8 cellular contexts compared by ENCODE assay signal in the genomic region with DNA sequence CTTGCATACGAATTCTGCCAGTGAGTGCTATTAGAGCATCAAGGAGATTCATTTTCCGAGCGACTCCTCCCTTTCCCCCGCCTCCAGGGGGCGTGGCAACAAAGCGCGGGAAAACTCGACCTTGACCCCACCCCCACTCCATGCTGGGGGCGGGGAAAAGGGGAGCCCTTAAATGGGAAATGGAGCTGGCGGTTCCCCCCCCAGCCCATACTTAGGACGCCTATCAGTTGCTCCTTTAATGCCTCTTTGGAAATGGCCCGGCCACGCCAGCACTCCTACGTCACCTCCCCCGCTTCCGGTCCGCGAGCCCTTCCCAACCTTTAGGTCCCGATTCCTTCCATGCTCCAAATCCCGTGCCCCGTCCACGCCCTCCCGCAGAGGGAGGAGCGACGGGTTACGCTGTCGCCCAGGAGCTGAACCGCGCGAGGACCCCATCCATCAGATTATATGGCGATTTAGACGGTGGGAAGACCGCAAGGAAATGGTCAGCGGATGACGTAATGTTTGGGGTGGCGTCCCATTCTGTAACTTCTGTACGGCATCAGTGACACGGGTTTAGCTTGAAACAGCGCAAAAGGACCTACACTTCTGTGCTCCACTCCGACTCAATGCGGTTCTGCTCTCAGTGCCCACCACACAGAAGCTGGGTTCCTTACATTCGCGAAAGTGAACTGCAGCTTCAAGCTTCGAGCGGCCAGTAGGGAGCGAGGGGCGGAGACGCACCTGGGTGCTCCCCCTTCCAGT. TPM values are rescaled to one million over a fixed set of nuclear protein-coding genes. Genes with fewer than 3 reads are reported as not detected.
DNase-seq lines count a peak whose midpoint lies in the region; ATAC-seq lines count a peak whose summit lies in the region.

No MANE protein-coding gene starts in this region.

- H3K27me3 Mint-ChIP-seq in CD4-positive, alpha-beta memory T cell = no peaks in the 10 kb centered on the region

- POLR2A ChIA-PET in CD4-positive, alpha-beta memory T cell (lab: Charles Lee; ENCODE audit: partially characterized antibody) = interaction anchor here (0.6 to 4.1 kb wide), 26 partner anchors 8 to 1394 kb away, joined by 3 to 50 read pairs (median 5); partner anchors contain the start of genes C1orf56, CDC42SE1, LYSMD1 and MINDY1

- peak; percentile 41 for ATAC-seq in GM19467 (IDR thresholded peaks at IDR 0.05; ENCODE audit: unreplicated experiment)

- intact Hi-C loops in CD4-positive, alpha-beta memory T cell (cut with micrococcal nuclease) = loop anchor here (1.0 kb wide), 7 partner anchors 27 to 230 kb away; partner anchors contain the start of genes CGN, PI4KB, PIP5K1A and PSMB4

- no peaks in the 10 kb centered on the region for H3K9me3 ChIP-seq in CD4-positive, alpha-beta memory T cell (ENCODE audit: control insufficient read depth in 1 of 2, low read length in 2 of 2)

- peaks cover 14 to 47% (median 33%) of the 10 kb centered on the region in 4 donors for H3K4me1 Mint-ChIP-seq in CD4-positive, alpha-beta memory T cell

- H3K4me3 Mint-ChIP-seq in CD4-positive, alpha-beta memory T cell = peak overlapping the region; percentile 94 to 99 (median 98)

- DNase-seq in CD4-positive, alpha-beta memory T cell = peak; percentile 93 to 98 (median 95)
- DNase-seq in HS-5 (ENCODE audit: low read depth) (peak; percentile 94), NK-92 (lab: John Stamatoyannopoulos, UW; ENCODE audit: unreplicated experiment) (peak; percentile 46), lung microvascular endothelial cell (ENCODE audit: low read depth in 2 of 2) (peak; percentile 97 to 98)
- DNase-seq in activated CD8-positive, alpha-beta memory T cell treated with anti-CD3 and anti-CD28 coated beads for 24 hours = peak; percentile 99
- peak; percentile 96 for DNase-seq in effector CD8-positive, alpha-beta T cell (lab: John Stamatoyannopoulos, UW)
- peak; percentile 89 to 90 (median 90) for DNase-seq in stimulated activated CD4-positive, alpha-beta T cell treated with anti-CD3 and anti-CD28 coated beads, TNF-alpha, amount 100 ng/mL, for 4 hours (ENCODE audit: low read depth in 3 of 3)

- H3K27ac Mint-ChIP-seq in CD4-positive, alpha-beta memory T cell = peak overlapping the region; percentile 96 to 100 (median 99)

- H3K36me3 ChIP-seq in CD4-positive, alpha-beta memory T cell (ENCODE audit: insufficient read depth, low read length) = peaks cover 7% of the 10 kb centered on the region

- H3K4me3 ChIP-seq in CD4-positive, alpha-beta memory T cell (ENCODE audit: low read length in 2 of 2) = peak overlapping the region; percentile 71 to 99

- H3K4me1 ChIP-seq in CD4-positive, alpha-beta memory T cell (ENCODE audit: insufficient read depth, low read length) = peaks cover 25% of the 10 kb centered on the region

- CTCF ChIA-PET in CD4-positive, alpha-beta memory T cell (lab: Charles Lee; ENCODE audit: partially characterized antibody) = interaction anchor here (0.8 to 6.1 kb wide), 13 partner anchors 14 to 721 kb away, joined by 3 to 56 read pairs (median 4); partner anchors contain the start of genes PI4KB, PSMB4 and PSMD4

- H3K27ac ChIP-seq in CD4-positive, alpha-beta memory T cell (ENCODE audit: low read depth, low read length) = peak overlapping the region; percentile 94

- no peaks in the 10 kb centered on the region for H3K27me3 ChIP-seq in CD4-positive, alpha-beta memory T cell (ENCODE audit: insufficient read depth, low read length)

- peaks cover 6 to 35% of the 10 kb centered on the region in 2 donors for H3K36me3 Mint-ChIP-seq in CD4-positive, alpha-beta memory T cell

- H3K9me3 Mint-ChIP-seq in CD4-positive, alpha-beta memory T cell = peaks cover 0 to 8% (median 0%) of the 10 kb centered on the region in 8 donors

RNA-seq across cellular contexts. Expression of gene ZNF687, which starts 0.7 kb away (rescaled TPM):
- total RNA-seq in CD4-positive, alpha-beta memory T cell = 10 to 100 TPM; 39.2 to 39.3 TPM
- polyA plus RNA-seq in CD4-positive, alpha-beta memory T cell = 1 to 10 TPM in 1 of 2 donors, under 1 TPM in 1; 0.36 to 1.3 TPM
- total RNA-seq in lung microvascular endothelial cell = 5.7 and 7.1 TPM in 2 replicates

RNA-seq across cellular contexts. Expression of gene PSMD4, which starts 26.9 kb away (rescaled TPM):
- 100 to 1,000 TPM; 143 to 151 TPM for total RNA-seq in CD4-positive, alpha-beta memory T cell
- polyA plus RNA-seq in CD4-positive, alpha-beta memory T cell = 100 to 1,000 TPM; 242 to 380 TPM
- total RNA-seq in lung microvascular endothelial cell = 182 and 185 TPM in 2 replicates

RNA-seq across cellular contexts. Expression of gene PI4KB, which starts 45.8 kb away (rescaled TPM):
- total RNA-seq in CD4-positive, alpha-beta memory T cell = 10 to 100 TPM; 87.2 to 97.4 TPM
- 10 to 100 TPM; 56.6 to 68.8 TPM for polyA plus RNA-seq in CD4-positive, alpha-beta memory T cell
- total RNA-seq in lung microvascular endothelial cell = 27.9 and 33.3 TPM in 2 replicates

Comparison
In these comparisons a context has a peak if more than half of its experiments do, and no peak if none do; other contexts are left out.
1. Peak in every context shown above with its lines: DNase-seq, ATAC-seq, H3K4me3 ChIP-seq and H3K27ac ChIP-seq.
2. DNase-seq: peak in every context shown above with its lines; median percentile 99 in activated CD8-positive, alpha-beta memory T cell treated with anti-CD3 and anti-CD28 coated beads for 24 hours; 98 in lung microvascular endothelial cell; 96 in effector CD8-positive, alpha-beta T cell; 95 in CD4-positive, alpha-beta memory T cell; 94 in HS-5; 90 in stimulated activated CD4-positive, alpha-beta T cell treated with anti-CD3 and anti-CD28 coated beads, TNF-alpha, amount 100 ng/mL, for 4 hours; 46 in NK-92.